ENCODE assay signal across 30 cellular contexts in genomic region chr3:22366781-22367180, GRCh38.
"Had no signal": no experiment of that assay in that cellular context is flagged by ENCODE, and none has a peak within 500 bp of the region (broad histone marks: within the 10 kb centered on the region; RNA-seq: fewer than 3 reads in every experiment).

No MANE protein-coding gene starts in this region.

- H3K36me3 ChIP-seq: adrenal gland, brain microvascular endothelial cell, breast epithelium had no signal

- DNase-seq: activated B cell treated with CpG ODN at 0.5 μM for 24 hours; activated CD4-positive, alpha-beta memory T cell treated with anti-CD3 and anti-CD28 coated beads for 36 hours; activated CD4-positive, alpha-beta T cell treated with anti-CD3 and anti-CD28 coated beads for 4 hours; activated CD4-positive, alpha-beta T cell treated with anti-CD3 and anti-CD28 coated beads, Interleukin-2, amount 10 ng/mL, durations not matched to agents 24 days and 14 days; activated CD4-positive, alpha-beta T cell treated with anti-CD3 and anti-CD28 coated beads, Interleukin-2, amount 50 U/mL, for 1 hour; activated CD4-positive, alpha-beta T cell treated with anti-CD3 and anti-CD28 coated beads, Interleukin-2, amount 50 U/mL, for 4 hours; activated CD4-positive, CD25-positive, alpha-beta regulatory T cell treated with anti-CD3 and anti-CD28 coated beads, Interleukin-2, amount 50 U/mL, for 72 hours; activated CD8-positive, alpha-beta memory T cell treated with anti-CD3 and anti-CD28 coated beads, Interleukin-2, amount 50 U/mL, for 4 hours; activated CD8-positive, alpha-beta T cell treated with anti-CD3 and anti-CD28 coated beads for 36 hours; activated effector memory CD4-positive, alpha-beta T cell treated with anti-CD3 and anti-CD28 coated beads, Interleukin-2, amount 50 U/mL, for 16 hours; activated gamma-delta T cell treated with Interleukin-2 at 50 U/mL for 16 hours; activated naive CD4-positive, alpha-beta T cell; activated naive CD4-positive, alpha-beta T cell treated with anti-CD3 and anti-CD28 coated beads for 36 hours; activated naive CD4-positive, alpha-beta T cell treated with anti-CD3 and anti-CD28 coated beads, Interleukin-2, amount 50 U/mL, for 16 hours; activated naive CD8-positive, alpha-beta T cell treated with anti-CD3 and anti-CD28 coated beads for 36 hours; activated T-cell treated with anti-CD3 and anti-CD28 coated beads for 4 hours; activated T-cell treated with anti-CD3 and anti-CD28 coated beads, Interleukin-2, amount 50 U/mL, for 1 hour; activated T-cell treated with anti-CD3 and anti-CD28 coated beads, Interleukin-2, amount 50 U/mL, for 4 hours; activated T-cell treated with anti-CD3 and anti-CD28 coated beads, Interleukin-2, amount 50 U/mL, for 72 hours; adrenal gland; amniotic stem cell; aorta; body of pancreas; brain microvascular endothelial cell; central memory CD4-positive, alpha-beta T cell; SW 1271; T-helper 1 cell; T-helper 2 cell; T-helper 9 cell had no signal

- H3K4me3 ChIP-seq: adrenal gland, body of pancreas, breast epithelium had no signal

- H3K27me3 ChIP-seq: adrenal gland, body of pancreas, brain microvascular endothelial cell had no signal
